18 cellular contexts compared by ENCODE assay signal in the genomic region with DNA sequence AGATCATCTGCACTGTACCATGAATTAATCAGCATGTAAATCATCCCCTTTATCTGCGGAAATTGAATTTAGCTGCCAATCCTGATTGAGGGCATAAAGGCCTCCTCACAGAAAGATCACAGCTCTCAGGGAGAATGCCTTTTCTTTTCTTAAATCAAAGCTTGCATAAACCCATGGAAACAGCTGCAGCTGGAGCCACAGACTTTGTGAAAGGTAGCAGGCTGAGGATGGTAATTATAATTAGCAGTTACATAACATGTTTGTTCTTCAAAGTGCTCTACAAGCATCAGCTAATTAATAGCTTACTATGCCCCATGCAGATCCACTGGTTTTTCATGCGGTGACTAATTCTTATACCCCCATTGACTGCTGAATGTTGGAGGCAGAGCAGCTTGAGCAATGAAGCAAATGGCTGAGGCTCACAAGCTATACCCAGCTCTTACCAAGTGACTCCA. TPM values are rescaled to one million over a fixed set of nuclear protein-coding genes. Genes with fewer than 3 reads are reported as not detected.
A peak's percentile ranks its signal among the peaks of the same experiment; 100 is the strongest.
DNase-seq lines count a peak whose midpoint lies in the region; ATAC-seq and TF ChIP-seq lines count a peak whose summit lies in the region.
"Had no signal": no experiment of that assay in that cellular context is flagged by ENCODE, and none has a peak within 500 bp of the region (broad histone marks: within the 10 kb centered on the region; RNA-seq: fewer than 3 reads in every experiment).

No MANE protein-coding gene starts in this region.

- peak overlapping the region; percentile 95 to 99 (median 98) for H3K27ac Mint-ChIP-seq in nephron
- no peak overlapping the region for H3K27ac Mint-ChIP-seq in glutamatergic neuron (ENCODE audit: unreplicated experiment)
- H3K27ac Mint-ChIP-seq: B cell; stimulated activated naive B cell treated with anti-CD40 and anti-IgM and Interleukin-4, amounts not matched to agents 10 μg/mL and 1 μg/mL and 100 μg/mL, for 72 hours; T-helper 1 cell treated with Interleukin-12 subunit alpha and Interleukin-12 subunit beta and Interleukin-4 antibody, amounts not matched to agents 30 μg/mL and 1 μg/mL, for 36 hours had no signal

- peaks cover 33% of the 10 kb centered on the region for H3K36me3 Mint-ChIP-seq in nephron (ENCODE audit: low read depth)
- peaks cover 8% of the 10 kb centered on the region for H3K36me3 Mint-ChIP-seq in glutamatergic neuron (ENCODE audit: unreplicated experiment)
- peaks cover 20% of the 10 kb centered on the region for H3K36me3 Mint-ChIP-seq in activated T-cell treated with anti-CD3 and anti-CD28 coated beads, Interleukin-2, amount 50 U/mL, for 4 hours (ENCODE audit: insufficient read depth)

- ATAC-seq in GM21619 (IDR thresholded peaks at IDR 0.05; ENCODE audit: unreplicated experiment): no peak
- ATAC-seq in activated T-cell treated with anti-CD3 and anti-CD28 coated beads, Interleukin-2, amount 50 U/mL, for 4 hours: no peak
- ATAC-seq: stimulated activated naive B cell treated with anti-CD40 and anti-IgM and Interleukin-4, amounts not matched to agents 10 μg/mL and 1 μg/mL and 100 μg/mL, for 72 hours had no signal

- H3K27me3 Mint-ChIP-seq in nephron (ENCODE audit: low read depth): no peaks in the 10 kb centered on the region
- H3K27me3 Mint-ChIP-seq in glutamatergic neuron (ENCODE audit: unreplicated experiment): peaks cover 2% of the 10 kb centered on the region
- no peaks in the 10 kb centered on the region for H3K27me3 Mint-ChIP-seq in activated T-cell treated with anti-CD3 and anti-CD28 coated beads, Interleukin-2, amount 50 U/mL, for 4 hours (ENCODE audit: low read depth)
- H3K27me3 Mint-ChIP-seq: B cell; stimulated activated naive B cell treated with anti-CD40 and anti-IgM and Interleukin-4, amounts not matched to agents 10 μg/mL and 1 μg/mL and 100 μg/mL, for 72 hours had no signal

- no peaks in the 10 kb centered on the region for H3K9me3 Mint-ChIP-seq in nephron
- peaks cover 1% of the 10 kb centered on the region for H3K9me3 Mint-ChIP-seq in glutamatergic neuron (ENCODE audit: unreplicated experiment)
- H3K9me3 Mint-ChIP-seq in activated T-cell treated with anti-CD3 and anti-CD28 coated beads, Interleukin-2, amount 50 U/mL, for 4 hours: no peaks in the 10 kb centered on the region
- H3K9me3 Mint-ChIP-seq: stimulated activated naive B cell treated with anti-CD40 and anti-IgM and Interleukin-4, amounts not matched to agents 10 μg/mL and 1 μg/mL and 100 μg/mL, for 72 hours; T-helper 1 cell treated with Interleukin-12 subunit alpha and Interleukin-12 subunit beta and Interleukin-4 antibody, amounts not matched to agents 30 μg/mL and 1 μg/mL, for 36 hours had no signal

- no peak overlapping the region for H3K4me3 Mint-ChIP-seq in nephron
- H3K4me3 Mint-ChIP-seq in glutamatergic neuron (ENCODE audit: unreplicated experiment): no peak overlapping the region
- no peak overlapping the region for H3K4me3 Mint-ChIP-seq in activated T-cell treated with anti-CD3 and anti-CD28 coated beads, Interleukin-2, amount 50 U/mL, for 4 hours
- H3K4me3 Mint-ChIP-seq: B cell; stimulated activated naive B cell treated with anti-CD40 and anti-IgM and Interleukin-4, amounts not matched to agents 10 μg/mL and 1 μg/mL and 100 μg/mL, for 72 hours; T-helper 1 cell treated with Interleukin-12 subunit alpha and Interleukin-12 subunit beta and Interleukin-4 antibody, amounts not matched to agents 30 μg/mL and 1 μg/mL, for 36 hours had no signal

- peak overlapping the region; percentile 64 for H3K27ac ChIP-seq in caudate nucleus (ENCODE audit: low read depth, low read length)
- H3K27ac ChIP-seq: esophagus muscularis mucosa, prostate gland had no signal

- peaks cover 30% of the 10 kb centered on the region for H3K4me1 Mint-ChIP-seq in nephron
- no peaks in the 10 kb centered on the region for H3K4me1 Mint-ChIP-seq in glutamatergic neuron (ENCODE audit: low read depth, unreplicated experiment)
- H3K4me1 Mint-ChIP-seq in activated T-cell treated with anti-CD3 and anti-CD28 coated beads, Interleukin-2, amount 50 U/mL, for 4 hours (ENCODE audit: low read depth): peaks cover 3% of the 10 kb centered on the region

- peak; percentile 37 for DNase-seq in D341Med (ENCODE audit: low spot score)
- peak; percentile 35 to 88 for DNase-seq in NCI-H2081 (lab: John Stamatoyannopoulos, UW)
- peak in 21 of 61 donors; percentile 11 to 73 (median 28) for DNase-seq in caudate nucleus (lab: John Stamatoyannopoulos, UW)
- DNase-seq in glutamatergic neuron: no peak
- DNase-seq in occipital lobe (lab: John Stamatoyannopoulos, UW): no peak
- DNase-seq in activated T-cell treated with anti-CD3 and anti-CD28 coated beads, Interleukin-2, amount 50 U/mL, for 4 hours: no peak
- DNase-seq: activated CD4-positive, alpha-beta T cell treated with anti-CD3 and anti-CD28 coated beads, Interleukin-2, amount 50 U/mL, for 1 hour; activated effector memory CD4-positive, alpha-beta T cell treated with anti-CD3 and anti-CD28 coated beads, Interleukin-2, amount 50 U/mL, for 16 hours; midbrain; Peyer's patch; stimulated activated CD4-positive, alpha-beta T cell treated with anti-CD3 and anti-CD28 coated beads, Interleukin-4, amount 100 ng/mL, for 24 hours; stimulated activated naive B cell treated with anti-CD40 and anti-IgM and Interleukin-4, amounts not matched to agents 10 μg/mL and 1 μg/mL and 100 μg/mL, for 72 hours had no signal

- TF ChIP-seq CTCF in nephron (IDR thresholded peaks at IDR 0.05; ENCODE audit: unreplicated experiment in 3 of 3): no peak
- TF ChIP-seq CTCF in glutamatergic neuron (IDR thresholded peaks at IDR 0.05; ENCODE audit: partially characterized antibody, unreplicated experiment): no peak

RNA-seq across cellular contexts. Expression of a gene that starts 54.6 kb away (rescaled TPM):
- total RNA-seq in glutamatergic neuron (ENCODE audit: unreplicated experiment): 19.9 TPM
- total RNA-seq in occipital lobe: 44.1 TPM
- total RNA-seq in activated T-cell treated with anti-CD3 and anti-CD28 coated beads, Interleukin-2, amount 50 U/mL, for 4 hours: 1 to 10 TPM; 2.3 to 2.7 (median 2.4) TPM

Comparison
In these comparisons a context has a peak if more than half of its experiments do, and no peak if none do; other contexts are left out.
1. DNase-seq: peak in D341Med (single experiment) and NCI-H2081 (2 of 2); none in glutamatergic neuron (single experiment), occipital lobe (single experiment) and activated T-cell treated with anti-CD3 and anti-CD28 coated beads, Interleukin-2, amount 50 U/mL, for 4 hours (single experiment).